ENCODE assay signal across 8 cellular contexts in the genomic region with DNA sequence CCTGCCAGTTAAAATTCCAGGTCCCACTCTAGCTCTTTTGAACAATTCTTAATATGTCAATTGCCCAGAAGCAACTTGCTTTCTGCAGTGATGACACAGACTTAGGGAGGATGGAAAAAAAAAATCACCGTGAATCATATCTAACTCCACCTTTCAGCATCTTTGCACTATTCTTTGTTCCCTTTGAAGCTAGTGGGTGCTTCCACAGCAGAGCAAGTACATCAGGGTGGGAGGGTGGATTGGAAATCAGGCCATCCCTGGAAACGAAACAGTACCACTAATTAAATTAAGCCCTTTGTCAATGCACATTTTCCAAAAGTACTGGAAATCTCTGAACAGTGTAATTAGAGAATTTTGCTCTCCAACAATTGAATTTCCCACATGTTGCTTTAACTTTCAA.
"Had no signal": no experiment of that assay in that cellular context is flagged by ENCODE, and none has a peak within 500 bp of the region (broad histone marks: within the 10 kb centered on the region; RNA-seq: fewer than 3 reads in every experiment).

No MANE protein-coding gene starts in this region.

- FAIRE-seq: G401.6, GM12878, GM12891, GM12892, GM18507, GM19239 had no signal

- DNase-seq: GDM1, GF-D8 had no signal

- H3K4me3 ChIP-seq: GM12878 had no signal

- ATAC-seq: GM12878 had no signal
